In genomic region chr13:97723655-97724054, GRCh38 we compare ENCODE assay signal across 12 cellular contexts.
"Had no signal": no experiment of that assay in that cellular context is flagged by ENCODE, and none has a peak within 500 bp of the region (broad histone marks: within the 10 kb centered on the region; RNA-seq: fewer than 3 reads in every experiment).

No MANE protein-coding gene starts in this region.

- ATAC-seq: activated CD4-positive, CD25-positive, alpha-beta regulatory T cell treated with anti-CD3 and anti-CD28 coated beads, Interleukin-2, amount 50 U/mL, for 24 hours; left lobe of liver; pancreas; stimulated activated naive CD8-positive, alpha-beta T cell treated with anti-CD3 and anti-CD28 coated beads, Interleukin-15, amount 100 ng/mL, for 72 hours had no signal

- DNase-seq: amniotic stem cell; colonic mucosa; effector CD8-positive, alpha-beta T cell; islet precursor cell; pancreas; stimulated activated CD4-positive, alpha-beta T cell treated with anti-CD3 and anti-CD28 coated beads, Interleukin-4, amount 100 ng/mL, for 1 hour; stimulated activated CD8-positive, alpha-beta memory T cell treated with anti-CD3 and anti-CD28 coated beads, Interleukin-4, amount 100 ng/mL, for 48 hours; stimulated activated naive CD8-positive, alpha-beta T cell treated with anti-CD3 and anti-CD28 coated beads, Interleukin-15, amount 100 ng/mL, for 72 hours had no signal

- H3K27me3 ChIP-seq: colonic mucosa, pancreas, vagina had no signal

- H3K4me3 ChIP-seq: colonic mucosa, pancreas, thoracic aorta, vagina had no signal

- H3K36me3 ChIP-seq: colonic mucosa, pancreas, thoracic aorta, vagina had no signal

- H3K27ac ChIP-seq: colonic mucosa, pancreas, vagina had no signal

- H3K9me3 ChIP-seq: colonic mucosa, pancreas, thoracic aorta, vagina had no signal

- H3K4me1 ChIP-seq: colonic mucosa, pancreas, vagina had no signal
